In genomic region chr12:11901687-11902524, GRCh38 we compare ENCODE assay signal across 17 cellular contexts.
DNase-seq lines count a peak whose midpoint lies in the region; ATAC-seq and TF ChIP-seq lines count a peak whose summit lies in the region.
"Had no signal": no experiment of that assay in that cellular context is flagged by ENCODE, and none has a peak within 500 bp of the region (broad histone marks: within the 10 kb centered on the region; RNA-seq: fewer than 3 reads in every experiment).

No MANE protein-coding gene starts in this region.

- intact Hi-C loops in Caco-2 (cut with micrococcal nuclease; ENCODE audit: unreplicated experiment): no loop called here
- intact Hi-C loops in transverse colon (cut with DNase I; ENCODE audit: low total_unique reads): no loop called here

- TF ChIP-seq EP300 in transverse colon (IDR thresholded peaks at IDR 0.05; ENCODE audit: low read depth): no peak

- H3K4me3 Mint-ChIP-seq in activated naive CD4-positive, alpha-beta T cell treated with anti-CD3 and anti-CD28 coated beads, Interleukin-2, amount 10 ng/mL, durations not matched to agents 7 days and 5 days: peak overlapping the region; percentile 28
- H3K4me3 Mint-ChIP-seq in Caco-2 (ENCODE audit: unreplicated experiment): no peak overlapping the region
- H3K4me3 Mint-ChIP-seq: neural progenitor cell had no signal

- peaks cover 5% of the 10 kb centered on the region for H3K9me3 Mint-ChIP-seq in activated naive CD4-positive, alpha-beta T cell treated with anti-CD3 and anti-CD28 coated beads, Interleukin-2, amount 10 ng/mL, durations not matched to agents 7 days and 5 days
- peaks cover 11% of the 10 kb centered on the region for H3K9me3 Mint-ChIP-seq in Caco-2 (ENCODE audit: unreplicated experiment)

- H3K27me3 ChIP-seq in MM.1S (replicated peaks; ENCODE audit: insufficient read depth, low read length) (no peaks in the 10 kb centered on the region), Caco-2 (replicated peaks; ENCODE audit: control insufficient read depth, insufficient read depth, low read length) (no peaks in the 10 kb centered on the region), transverse colon (no peaks in the 10 kb centered on the region)
- H3K27me3 ChIP-seq: neural progenitor cell had no signal

- peak overlapping the region; percentile 51 for H3K9ac ChIP-seq in MM.1S (ENCODE audit: low read length)
- H3K9ac ChIP-seq: neural progenitor cell had no signal

- in situ Hi-C loops in transverse colon (cut with MboI; ENCODE audit: low pct_ligation_motif_present in 1 of 4, low pct_unique_long_range_greater_than_20kb in 1 of 4, low sequenced_read_pairs in 3 of 4): no loop called here

- peak overlapping the region; percentile 72; the same call in 1 of the 2 replicates for H3K27ac ChIP-seq in MM.1S (ENCODE audit: low read length)
- H3K27ac ChIP-seq in transverse colon: no peak overlapping the region
- H3K27ac ChIP-seq: neural progenitor cell, skin epidermis had no signal

- H3F3A ChIP-seq in MM.1S (ENCODE audit: insufficient read depth, low read length): peaks cover 31% of the 10 kb centered on the region

- H3K36me3 Mint-ChIP-seq in activated naive CD4-positive, alpha-beta T cell treated with anti-CD3 and anti-CD28 coated beads, Interleukin-2, amount 10 ng/mL, durations not matched to agents 7 days and 5 days: peaks cover 6% of the 10 kb centered on the region
- H3K36me3 Mint-ChIP-seq in Caco-2 (ENCODE audit: insufficient read depth, unreplicated experiment): peaks cover 6% of the 10 kb centered on the region

- H3K4me1 ChIP-seq in MM.1S (ENCODE audit: low read length) (peaks cover 45% of the 10 kb centered on the region), Caco-2 (no peaks in the 10 kb centered on the region), transverse colon (no peaks in the 10 kb centered on the region)
- H3K4me1 ChIP-seq: HAP-1, neural progenitor cell had no signal

- no peaks in the 10 kb centered on the region for H3K9me2 ChIP-seq in MM.1S (replicated peaks; ENCODE audit: insufficient read depth, low read length)

- TF ChIP-seq POLR2A in transverse colon (IDR thresholded peaks at IDR 0.05): no peak

- H2AFZ ChIP-seq in MM.1S (ENCODE audit: low read length): peak overlapping the region; percentile 29
- H2AFZ ChIP-seq: neural progenitor cell had no signal

- H3K9me3 ChIP-seq in MM.1S (replicated peaks; ENCODE audit: insufficient read depth, low read length) (no peaks in the 10 kb centered on the region), Caco-2 (no peaks in the 10 kb centered on the region), transverse colon (no peaks in the 10 kb centered on the region)
- H3K9me3 ChIP-seq: HAP-1 had no signal

- H3K27me3 Mint-ChIP-seq in activated naive CD4-positive, alpha-beta T cell treated with anti-CD3 and anti-CD28 coated beads, Interleukin-2, amount 10 ng/mL, durations not matched to agents 7 days and 5 days: peaks cover 3% of the 10 kb centered on the region
- peaks cover 11% of the 10 kb centered on the region for H3K27me3 Mint-ChIP-seq in Caco-2 (ENCODE audit: insufficient read depth, unreplicated experiment)

- H3K36me3 ChIP-seq in MM.1S (replicated peaks; ENCODE audit: insufficient read depth, low read length) (no peaks in the 10 kb centered on the region), Caco-2 (ENCODE audit: control insufficient read depth, insufficient read depth, low read length) (no peaks in the 10 kb centered on the region), transverse colon (no peaks in the 10 kb centered on the region)
- H3K36me3 ChIP-seq: HAP-1, neural progenitor cell had no signal

- CTCF ChIA-PET in activated naive CD4-positive, alpha-beta T cell treated with anti-CD3 and anti-CD28 coated beads, Interleukin-2, amount 10 ng/mL, durations not matched to agents 7 days and 5 days (lab: Charles Lee): interaction anchor here (1.8 kb wide), 1 partner anchor 131 kb away, joined by 4 read pairs; no protein-coding TSS in a partner anchor
- CTCF ChIA-PET in Caco-2 (lab: Charles Lee): no interaction called here

- H3K27ac Mint-ChIP-seq in activated naive CD4-positive, alpha-beta T cell treated with anti-CD3 and anti-CD28 coated beads, Interleukin-2, amount 10 ng/mL, durations not matched to agents 7 days and 5 days: peak overlapping the region; percentile 73
- no peak overlapping the region for H3K27ac Mint-ChIP-seq in Caco-2 (ENCODE audit: unreplicated experiment)
- H3K27ac Mint-ChIP-seq: neural progenitor cell had no signal

- H4K20me1 ChIP-seq in MM.1S (ENCODE audit: insufficient read depth, low read length): no peaks in the 10 kb centered on the region

- peak overlapping the region; percentile 44 for H3K4me3 ChIP-seq in MM.1S (ENCODE audit: low read length)
- H3K4me3 ChIP-seq in Caco-2 (ENCODE audit: low read depth, low read length): no peak overlapping the region
- H3K4me3 ChIP-seq in transverse colon: no peak overlapping the region
- H3K4me3 ChIP-seq: HAP-1, neural progenitor cell, skin epidermis had no signal

- no TSS peak for BruUV-seq in Caco-2 (replicated peaks; lab: Mats Ljungman, UMichigan)

- DNase-seq in MM.1S (peak; percentile 60), HuH-7 (ENCODE audit: low spot score) (no peak), 8988T (no peak), Caco-2 (no peak), transverse colon (no peak)
- no peak for DNase-seq in activated naive CD4-positive, alpha-beta T cell treated with anti-CD3 and anti-CD28 coated beads, Interleukin-2, amount 10 ng/mL, durations not matched to agents 7 days and 5 days
- DNase-seq in stimulated activated CD8-positive, alpha-beta memory T cell treated with anti-CD3 and anti-CD28 coated beads, Interleukin-12 subunit alpha, Interleukin-12 subunit beta, amount 100 ng/mL, for 24 hours (ENCODE audit: extremely low read depth): peak; percentile 17
- DNase-seq: Calu3, cerebellar nuclear complex, hypothalamus, left ventricle myocardium superior, NCI-H2029 treated with DMSO at 0.1 percent for 48 hours had no signal

- peak; percentile 58 for ATAC-seq in GM19351 (IDR thresholded peaks at IDR 0.05; ENCODE audit: unreplicated experiment)
- ATAC-seq: left ventricle myocardium superior, Panc1 had no signal

- POLR2A ChIA-PET in Caco-2 (lab: Charles Lee): no interaction called here

- H3K4me2 ChIP-seq in MM.1S (ENCODE audit: low read depth, low read length): peak overlapping the region; percentile 91
- H3K4me2 ChIP-seq: neural progenitor cell had no signal

- no peaks in the 10 kb centered on the region for H3K79me2 ChIP-seq in MM.1S (ENCODE audit: low read length)

- H3K4me1 Mint-ChIP-seq in activated naive CD4-positive, alpha-beta T cell treated with anti-CD3 and anti-CD28 coated beads, Interleukin-2, amount 10 ng/mL, durations not matched to agents 7 days and 5 days: peaks cover 44% of the 10 kb centered on the region
- no peaks in the 10 kb centered on the region for H3K4me1 Mint-ChIP-seq in Caco-2 (ENCODE audit: low read depth, unreplicated experiment)

- WGBS in transverse colon (ENCODE audit: low coverage in 1 of 2), 2 donors: 83 to 98% methylated on average over 6 to 9 of the region's 9 CpGs

- TF ChIP-seq CTCF in MM.1S (IDR thresholded peaks at IDR 0.05; ENCODE audit: low read length) (no peak), Caco-2 (IDR thresholded peaks at IDR 0.05; ENCODE audit: insufficient read depth in 1 of 2, low read depth in 1 of 2, low read length in 1 of 2, severe bottlenecking in 1 of 2, unreplicated experiment in 1 of 2) (no peak), transverse colon (IDR thresholded peaks at IDR 0.05) (no peak)

Comparison
In these comparisons a context has a peak if more than half of its experiments do, and no peak if none do; other contexts are left out.
1. DNase-seq: peak in MM.1S (single experiment) and stimulated activated CD8-positive, alpha-beta memory T cell treated with anti-CD3 and anti-CD28 coated beads, Interleukin-12 subunit alpha, Interleukin-12 subunit beta, amount 100 ng/mL, for 24 hours (single experiment); none in activated naive CD4-positive, alpha-beta T cell treated with anti-CD3 and anti-CD28 coated beads, Interleukin-2, amount 10 ng/mL, durations not matched to agents 7 days and 5 days (single experiment), HuH-7 (single experiment), 8988T (single experiment), Caco-2 (0 of 2) and transverse colon (single experiment).